1 cellular context compared by ENCODE assay signal in the genomic region with DNA sequence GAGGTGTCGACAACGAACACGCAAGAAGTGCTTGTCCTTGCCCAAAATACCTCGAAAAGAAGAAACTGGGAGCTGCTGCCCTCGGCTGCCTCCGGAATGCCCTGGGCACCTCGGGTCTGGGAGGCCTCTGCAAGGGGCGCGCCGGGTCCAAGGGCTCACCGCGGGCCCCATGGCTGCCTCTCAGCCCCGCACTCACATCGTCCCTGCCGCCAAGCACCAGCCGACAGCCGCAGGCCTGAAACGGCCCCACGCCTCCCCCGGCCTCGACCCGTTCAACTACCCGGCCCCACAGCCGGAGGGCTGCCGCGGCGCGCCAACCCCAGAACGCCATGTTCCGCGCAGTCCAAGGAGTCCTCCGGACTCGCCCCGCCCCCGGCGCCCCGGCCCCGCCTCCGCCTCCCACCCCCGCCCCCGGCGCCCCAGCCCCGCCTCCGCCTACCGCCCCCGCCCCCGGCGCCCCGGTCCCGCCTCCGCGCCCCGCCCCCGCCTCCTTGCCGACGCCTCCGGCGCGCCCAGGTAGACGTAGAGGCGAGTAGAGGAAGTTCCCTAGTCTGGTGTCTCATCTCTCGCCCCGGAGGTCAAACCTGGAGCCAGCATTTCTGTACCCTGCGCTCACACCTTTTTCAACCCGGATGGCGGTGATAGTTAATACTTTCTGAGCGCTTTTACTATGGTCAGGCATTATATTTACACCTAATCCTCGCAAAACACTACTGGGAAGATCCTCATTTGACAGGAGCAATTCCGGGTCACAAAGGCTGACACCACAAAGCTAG.
A peak's percentile ranks its signal among the peaks of the same experiment; 100 is the strongest.
TF ChIP-seq lines count a peak whose summit lies in the region.

Gene SIRT3 (minus strand): TSS at position 345 of the 776 bp plus-strand sequence. CDS start 14 bp downstream, at position 331.

TF ChIP-seq in HepG2, 621 proteins besides CTCF, POLR2A, EP300 and RAD21 (continued from another document and continues in another):
- TF ChIP-seq ZBTB40 (IDR thresholded peaks at IDR 0.05) (no peak), ZBTB40 (CRISPR knock-in tag; IDR thresholded peaks at IDR 0.05) (no peak), PHF8 (CRISPR knock-in tag; IDR thresholded peaks at IDR 0.05) (peak; percentile 92), SP2 (CRISPR knock-in tag; IDR thresholded peaks at IDR 0.05) (0 out of 2 replicates have a peak, but pooled peaks have one; percentile 34), ZFY (CRISPR knock-in tag; IDR thresholded peaks at IDR 0.05) (peak; percentile 92), GFI1 (CRISPR knock-in tag; IDR thresholded peaks at IDR 0.05; ENCODE audit: borderline replicate concordance) (no peak), ZNF446 (CRISPR knock-in tag; IDR thresholded peaks at IDR 0.05) (no peak), FOXJ3 (CRISPR knock-in tag; IDR thresholded peaks at IDR 0.05; ENCODE audit: borderline replicate concordance) (no peak), ZSCAN21 (CRISPR knock-in tag; IDR thresholded peaks at IDR 0.05; ENCODE audit: borderline replicate concordance) (no peak), CREB1 (IDR thresholded peaks at IDR 0.05) (no peak), CREB1 (CRISPR knock-in tag; IDR thresholded peaks at IDR 0.05) (peak; percentile 67; the same call in 1 of the 2 replicates), ATF3 (CRISPR knock-in tag; IDR thresholded peaks at IDR 0.05) (no peak), MYC (CRISPR knock-in tag; IDR thresholded peaks at IDR 0.05; ENCODE audit: borderline replicate concordance) (peak; percentile 60; the same call in 1 of the 2 replicates), TGIF2 (CRISPR knock-in tag; IDR thresholded peaks at IDR 0.05) (no peak), EHMT2 (IDR thresholded peaks at IDR 0.05; ENCODE audit: borderline replicate concordance, low read depth, low read length) (no peak), ZNF329 (CRISPR knock-in tag; IDR thresholded peaks at IDR 0.05; ENCODE audit: low read depth) (no peak), MLLT10 (CRISPR knock-in tag; IDR thresholded peaks at IDR 0.05) (no peak), TAF1 (CRISPR knock-in tag; IDR thresholded peaks at IDR 0.05) (peak; percentile 87), KMT2A (CRISPR knock-in tag; IDR thresholded peaks at IDR 0.05) (no peak), ZNF784 (CRISPR knock-in tag; IDR thresholded peaks at IDR 0.05; ENCODE audit: borderline replicate concordance) (0 out of 2 replicates have a peak, but pooled peaks have one; percentile 14), ZNF891 (CRISPR knock-in tag; IDR thresholded peaks at IDR 0.05) (peak; percentile 31; the same call in 1 of the 2 replicates), PAXIP1 (CRISPR knock-in tag; conservative IDR thresholded peaks at IDR 0.05) (0 out of 2 replicates have a peak, but pooled peaks have one; percentile 39), ZNF543 (CRISPR knock-in tag; IDR thresholded peaks at IDR 0.05) (0 out of 2 replicates have a peak, but pooled peaks have one; percentile 21), CENPBD1 (CRISPR knock-in tag; IDR thresholded peaks at IDR 0.05; ENCODE audit: borderline replicate concordance, low read depth) (no peak), ZNF562 (CRISPR knock-in tag; IDR thresholded peaks at IDR 0.05; ENCODE audit: borderline replicate concordance) (no peak), MIER2 (CRISPR knock-in tag; IDR thresholded peaks at IDR 0.05) (no peak), ZNF724P (CRISPR knock-in tag; IDR thresholded peaks at IDR 0.05; ENCODE audit: borderline replicate concordance) (no peak), HNF4A (CRISPR knock-in tag; IDR thresholded peaks at IDR 0.05) (peak; percentile 45), JUNB (CRISPR knock-in tag; IDR thresholded peaks at IDR 0.05; ENCODE audit: borderline replicate concordance) (no peak), PLSCR1 (CRISPR knock-in tag; IDR thresholded peaks at IDR 0.05; ENCODE audit: borderline replicate concordance) (0 out of 2 replicates have a peak, but pooled peaks have one; percentile 16), SRSF9 (IDR thresholded peaks at IDR 0.05; ENCODE audit: borderline replicate concordance, insufficient read depth, low read depth, low read length, poor library complexity, severe bottlenecking) (no peak), ZNF75D (CRISPR knock-in tag; IDR thresholded peaks at IDR 0.05; ENCODE audit: borderline replicate concordance) (no peak)
- TF ChIP-seq, protein P1, sequence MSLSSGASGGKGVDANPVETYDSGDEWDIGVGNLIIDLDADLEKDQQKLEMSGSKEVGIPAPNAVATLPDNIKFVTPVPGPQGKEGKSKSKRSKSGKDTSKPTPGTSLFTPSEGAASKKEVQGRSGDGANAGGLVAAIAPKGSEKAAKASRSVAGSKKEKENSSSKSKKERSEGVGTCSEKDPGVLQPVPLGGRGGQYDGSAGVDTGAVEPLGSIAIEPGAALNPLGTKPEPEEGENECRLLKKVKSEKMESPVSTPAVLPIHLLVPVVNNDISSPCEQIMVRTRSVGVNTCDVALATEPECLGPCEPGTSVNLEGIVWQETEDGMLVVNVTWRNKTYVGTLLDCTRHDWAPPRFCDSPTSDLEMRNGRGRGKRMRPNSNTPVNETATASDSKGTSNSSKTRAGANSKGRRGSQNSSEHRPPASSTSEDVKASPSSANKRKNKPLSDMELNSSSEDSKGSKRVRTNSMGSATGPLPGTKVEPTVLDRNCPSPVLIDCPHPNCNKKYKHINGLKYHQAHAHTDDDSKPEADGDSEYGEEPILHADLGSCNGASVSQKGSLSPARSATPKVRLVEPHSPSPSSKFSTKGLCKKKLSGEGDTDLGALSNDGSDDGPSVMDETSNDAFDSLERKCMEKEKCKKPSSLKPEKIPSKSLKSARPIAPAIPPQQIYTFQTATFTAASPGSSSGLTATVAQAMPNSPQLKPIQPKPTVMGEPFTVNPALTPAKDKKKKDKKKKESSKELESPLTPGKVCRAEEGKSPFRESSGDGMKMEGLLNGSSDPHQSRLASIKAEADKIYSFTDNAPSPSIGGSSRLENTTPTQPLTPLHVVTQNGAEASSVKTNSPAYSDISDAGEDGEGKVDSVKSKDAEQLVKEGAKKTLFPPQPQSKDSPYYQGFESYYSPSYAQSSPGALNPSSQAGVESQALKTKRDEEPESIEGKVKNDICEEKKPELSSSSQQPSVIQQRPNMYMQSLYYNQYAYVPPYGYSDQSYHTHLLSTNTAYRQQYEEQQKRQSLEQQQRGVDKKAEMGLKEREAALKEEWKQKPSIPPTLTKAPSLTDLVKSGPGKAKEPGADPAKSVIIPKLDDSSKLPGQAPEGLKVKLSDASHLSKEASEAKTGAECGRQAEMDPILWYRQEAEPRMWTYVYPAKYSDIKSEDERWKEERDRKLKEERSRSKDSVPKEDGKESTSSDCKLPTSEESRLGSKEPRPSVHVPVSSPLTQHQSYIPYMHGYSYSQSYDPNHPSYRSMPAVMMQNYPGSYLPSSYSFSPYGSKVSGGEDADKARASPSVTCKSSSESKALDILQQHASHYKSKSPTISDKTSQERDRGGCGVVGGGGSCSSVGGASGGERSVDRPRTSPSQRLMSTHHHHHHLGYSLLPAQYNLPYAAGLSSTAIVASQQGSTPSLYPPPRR (CRISPR knock-in tag; IDR thresholded peaks at IDR 0.05; ENCODE audit: borderline replicate concordance): no peak
- TF ChIP-seq, protein P2, sequence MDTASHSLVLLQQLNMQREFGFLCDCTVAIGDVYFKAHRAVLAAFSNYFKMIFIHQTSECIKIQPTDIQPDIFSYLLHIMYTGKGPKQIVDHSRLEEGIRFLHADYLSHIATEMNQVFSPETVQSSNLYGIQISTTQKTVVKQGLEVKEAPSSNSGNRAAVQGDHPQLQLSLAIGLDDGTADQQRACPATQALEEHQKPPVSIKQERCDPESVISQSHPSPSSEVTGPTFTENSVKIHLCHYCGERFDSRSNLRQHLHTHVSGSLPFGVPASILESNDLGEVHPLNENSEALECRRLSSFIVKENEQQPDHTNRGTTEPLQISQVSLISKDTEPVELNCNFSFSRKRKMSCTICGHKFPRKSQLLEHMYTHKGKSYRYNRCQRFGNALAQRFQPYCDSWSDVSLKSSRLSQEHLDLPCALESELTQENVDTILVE (CRISPR knock-in tag; IDR thresholded peaks at IDR 0.05): no peak; the same call in 1 of the 2 replicates
